ENCODE assay signal across 10 cellular contexts in the genomic region with DNA sequence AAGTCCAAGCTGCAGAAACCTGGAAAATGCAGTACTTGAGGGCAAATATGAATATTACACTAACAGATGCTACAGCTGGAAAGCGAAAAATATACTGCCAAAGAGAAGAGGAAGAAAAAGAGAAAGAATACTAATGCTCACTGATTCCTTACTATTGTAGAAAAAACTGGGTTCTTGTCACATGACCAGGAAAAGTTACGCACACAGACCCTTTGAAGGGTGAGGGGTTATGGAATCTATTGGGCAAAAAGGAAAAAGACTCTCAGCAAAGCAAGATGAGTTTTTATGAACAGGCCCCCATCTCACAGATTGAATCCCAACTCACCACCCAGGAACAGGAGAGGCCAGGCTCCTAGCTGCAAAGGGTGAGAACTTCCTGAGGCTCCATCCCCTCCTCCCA.
A peak's percentile ranks its signal among the peaks of the same experiment; 100 is the strongest.
DNase-seq lines count a peak whose midpoint lies in the region; ATAC-seq and TF ChIP-seq lines count a peak whose summit lies in the region.
"Had no signal": no experiment of that assay in that cellular context is flagged by ENCODE, and none has a peak within 500 bp of the region (broad histone marks: within the 10 kb centered on the region; RNA-seq: fewer than 3 reads in every experiment).

No MANE protein-coding gene starts in this region.

- peaks cover 47% of the 10 kb centered on the region for H3K4me1 Mint-ChIP-seq in activated T-cell treated with anti-CD3 and anti-CD28 coated beads, Interleukin-2, amount 50 U/mL, for 24 hours (ENCODE audit: low read depth)

- peaks cover 0 to 10% of the 10 kb centered on the region in 2 donors for H3K4me1 ChIP-seq in breast epithelium

- no peak for DNase-seq in activated T-cell treated with anti-CD3 and anti-CD28 coated beads, Interleukin-2, amount 50 U/mL, for 24 hours
- DNase-seq in activated T-cell treated with anti-CD3 and anti-CD28 coated beads, Interleukin-2, amount 50 U/mL, for 1 hour: no peak
- DNase-seq in NAMALWA (ENCODE audit: low spot score) (peak; percentile 15), breast epithelium (ENCODE audit: low spot score in 2 of 2) (no peak), mucosa of gallbladder (ENCODE audit: low spot score) (no peak), midbrain (lab: John Stamatoyannopoulos, UW) (no peak)
- DNase-seq: small intestine, uterus had no signal

- no peaks in the 10 kb centered on the region for H3K27me3 ChIP-seq in breast epithelium
- H3K27me3 ChIP-seq: uterus had no signal

- H3K4me3 Mint-ChIP-seq in activated T-cell treated with anti-CD3 and anti-CD28 coated beads, Interleukin-2, amount 50 U/mL, for 24 hours: no peak overlapping the region

- no peaks in the 10 kb centered on the region for H3K9me3 ChIP-seq in breast epithelium
- H3K9me3 ChIP-seq: uterus had no signal

- H3K36me3 ChIP-seq in breast epithelium: no peaks in the 10 kb centered on the region
- H3K36me3 ChIP-seq: uterus had no signal

- peak overlapping the region; percentile 34 to 46 for H3K27ac ChIP-seq in breast epithelium
- peak overlapping the region in 15 of 21 experiments; percentile 71 to 93 (median 83) for H3K27ac ChIP-seq in skin epidermis

- TF ChIP-seq POLR2A in breast epithelium (IDR thresholded peaks at IDR 0.05): no peak

- no peak for TF ChIP-seq CTCF in breast epithelium (IDR thresholded peaks at IDR 0.05)

- ATAC-seq in GM18511 (IDR thresholded peaks at IDR 0.05; ENCODE audit: unreplicated experiment): no peak

- peaks cover 72% of the 10 kb centered on the region for H3K36me3 Mint-ChIP-seq in activated T-cell treated with anti-CD3 and anti-CD28 coated beads, Interleukin-2, amount 50 U/mL, for 24 hours (ENCODE audit: low read depth)

- H3K4me3 ChIP-seq in breast epithelium (no peak overlapping the region), skin epidermis (no peak overlapping the region)
- H3K4me3 ChIP-seq: uterus had no signal

- peak overlapping the region; percentile 98 for H3K27ac Mint-ChIP-seq in activated T-cell treated with anti-CD3 and anti-CD28 coated beads, Interleukin-2, amount 50 U/mL, for 24 hours

- no peaks in the 10 kb centered on the region for H3K9me3 Mint-ChIP-seq in activated T-cell treated with anti-CD3 and anti-CD28 coated beads, Interleukin-2, amount 50 U/mL, for 24 hours

- intact Hi-C loops in breast epithelium (cut with DNase I; ENCODE audit: low total_unique reads): no loop called here

- H3K27me3 Mint-ChIP-seq in activated T-cell treated with anti-CD3 and anti-CD28 coated beads, Interleukin-2, amount 50 U/mL, for 24 hours: no peaks in the 10 kb centered on the region
